1 cellular context compared by ENCODE assay signal in genomic region chrX:106862972-106863688, GRCh38.
TF ChIP-seq lines count a peak whose summit lies in the region.

No MANE protein-coding gene starts in this region.

TF ChIP-seq in IMR-90, 13 proteins besides CTCF, POLR2A, EP300 and RAD21:
- no peak for TF ChIP-seq FOS (IDR thresholded peaks at IDR 0.05; ENCODE audit: low read depth, low read length)
- TF ChIP-seq MAFK (IDR thresholded peaks at IDR 0.05; ENCODE audit: low read depth, low read length), result no peak
- no peak for TF ChIP-seq BHLHE40 (IDR thresholded peaks at IDR 0.05; ENCODE audit: low read depth, low read length)
- TF ChIP-seq, protein P1, sequence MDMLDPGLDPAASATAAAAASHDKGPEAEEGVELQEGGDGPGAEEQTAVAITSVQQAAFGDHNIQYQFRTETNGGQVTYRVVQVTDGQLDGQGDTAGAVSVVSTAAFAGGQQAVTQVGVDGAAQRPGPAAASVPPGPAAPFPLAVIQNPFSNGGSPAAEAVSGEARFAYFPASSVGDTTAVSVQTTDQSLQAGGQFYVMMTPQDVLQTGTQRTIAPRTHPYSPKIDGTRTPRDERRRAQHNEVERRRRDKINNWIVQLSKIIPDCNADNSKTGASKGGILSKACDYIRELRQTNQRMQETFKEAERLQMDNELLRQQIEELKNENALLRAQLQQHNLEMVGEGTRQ (IDR thresholded peaks at IDR 0.05; ENCODE audit: low read depth, low read length), result no peak
TF ChIP-seq in IMR-90: peak in this region for 0.
